Comparison of ENCODE assay signal across 10 cellular contexts in genomic region chr11:67117176-67117575, GRCh38. TPM values are rescaled to one million over a fixed set of nuclear protein-coding genes. Genes with fewer than 3 reads are reported as not detected.
DNase-seq lines count a peak whose midpoint lies in the region; ATAC-seq and TF ChIP-seq lines count a peak whose summit lies in the region.
"Had no signal": no experiment of that assay in that cellular context is flagged by ENCODE, and none has a peak within 500 bp of the region (broad histone marks: within the 10 kb centered on the region; RNA-seq: fewer than 3 reads in every experiment).

No MANE protein-coding gene starts in this region.

- H3K27ac ChIP-seq in body of pancreas (peak overlapping the region in 3 of 4 donors; percentile 48 to 61 (median 55)), vagina (peak overlapping the region; percentile 96)

- H3K4me1 Mint-ChIP-seq in stimulated activated naive CD8-positive, alpha-beta T cell treated with anti-CD3 and anti-CD28 coated beads, Interleukin-15, Interleukin-2, amounts not matched to agents 100 ng/mL and 50 ng/mL, for 24 hours (ENCODE audit: low read depth) = peaks cover 37% of the 10 kb centered on the region
- peaks cover 28 to 36% (median 28%) of the 10 kb centered on the region in 3 donors for H3K4me1 Mint-ChIP-seq in naive B cell

- TF ChIP-seq CTCF in body of pancreas (IDR thresholded peaks at IDR 0.05) (no peak), vagina (IDR thresholded peaks at IDR 0.05) (no peak)

- H3K9me3 ChIP-seq in body of pancreas (no peaks in the 10 kb centered on the region), vagina (no peaks in the 10 kb centered on the region)

- H3K9me3 Mint-ChIP-seq in stimulated activated naive CD8-positive, alpha-beta T cell treated with anti-CD3 and anti-CD28 coated beads, Interleukin-15, Interleukin-2, amounts not matched to agents 100 ng/mL and 50 ng/mL, for 24 hours = no peaks in the 10 kb centered on the region
- no peaks in the 10 kb centered on the region for H3K9me3 Mint-ChIP-seq in naive B cell

- no peak for DNase-seq in stimulated activated naive CD8-positive, alpha-beta T cell treated with anti-CD3 and anti-CD28 coated beads, Interleukin-15, Interleukin-2, amounts not matched to agents 100 U/mL and 50 U/mL, for 24 hours
- no peak for DNase-seq in body of pancreas
- DNase-seq in naive B cell = no peak
- DNase-seq in vagina (ENCODE audit: extremely low spot score in 2 of 2) = no peak
- no peak for DNase-seq in NCI-H1436 treated with DMSO at 0.1 percent for 48 hours (lab: John Stamatoyannopoulos, UW)
- DNase-seq: NCI-H2171 had no signal

- H3K36me3 ChIP-seq in body of pancreas (replicated peaks in 1 of 2; ENCODE audit: insufficient read depth in 1 of 2, low read depth in 2 of 2) (no peaks in the 10 kb centered on the region), vagina (no peaks in the 10 kb centered on the region)

- intact Hi-C loops in body of pancreas (cut with DNase I) = no loop called here
- intact Hi-C loops in vagina (cut with DNase I) = no loop called here

- no peaks in the 10 kb centered on the region for H3K27me3 Mint-ChIP-seq in stimulated activated naive CD8-positive, alpha-beta T cell treated with anti-CD3 and anti-CD28 coated beads, Interleukin-15, Interleukin-2, amounts not matched to agents 100 ng/mL and 50 ng/mL, for 24 hours
- H3K27me3 Mint-ChIP-seq in naive B cell = no peaks in the 10 kb centered on the region

- H3K4me3 ChIP-seq in body of pancreas (no peak overlapping the region), vagina (peak overlapping the region in 1 of 2 donors; percentile 86)

- no peaks in the 10 kb centered on the region for H3K27me3 ChIP-seq in body of pancreas
- H3K27me3 ChIP-seq in vagina = no peaks in the 10 kb centered on the region

- WGBS in body of pancreas, 2 donors = 86 to 88% methylated on average over 7 of the region's 7 CpGs

- H3K4me1 ChIP-seq in body of pancreas = peaks cover 18% of the 10 kb centered on the region
- H3K4me1 ChIP-seq in vagina = peaks cover 11% of the 10 kb centered on the region

- peak overlapping the region; percentile 73 for H3K4me3 Mint-ChIP-seq in stimulated activated naive CD8-positive, alpha-beta T cell treated with anti-CD3 and anti-CD28 coated beads, Interleukin-15, Interleukin-2, amounts not matched to agents 100 ng/mL and 50 ng/mL, for 24 hours
- peak overlapping the region; percentile 70 to 98 (median 89) for H3K4me3 Mint-ChIP-seq in naive B cell

- peaks cover 19% of the 10 kb centered on the region for H3K36me3 Mint-ChIP-seq in stimulated activated naive CD8-positive, alpha-beta T cell treated with anti-CD3 and anti-CD28 coated beads, Interleukin-15, Interleukin-2, amounts not matched to agents 100 ng/mL and 50 ng/mL, for 24 hours (ENCODE audit: low read depth)
- H3K36me3 Mint-ChIP-seq in naive B cell = no peaks in the 10 kb centered on the region

- no peak for ATAC-seq in stimulated activated naive CD8-positive, alpha-beta T cell treated with anti-CD3 and anti-CD28 coated beads, Interleukin-15, Interleukin-2, amounts not matched to agents 100 U/mL and 50 U/mL, for 24 hours
- ATAC-seq in body of pancreas (no peak), naive B cell (ENCODE audit: low read depth in 2 of 2) (no peak), HG03460 (IDR thresholded peaks at IDR 0.05; ENCODE audit: unreplicated experiment) (no peak), GM19351 (IDR thresholded peaks at IDR 0.05; ENCODE audit: unreplicated experiment) (no peak)
- ATAC-seq: HCT116 had no signal

- TF ChIP-seq POLR2A in body of pancreas (IDR thresholded peaks at IDR 0.05) (no peak), vagina (IDR thresholded peaks at IDR 0.05) (no peak)

- H3K27ac Mint-ChIP-seq in stimulated activated naive CD8-positive, alpha-beta T cell treated with anti-CD3 and anti-CD28 coated beads, Interleukin-15, Interleukin-2, amounts not matched to agents 100 ng/mL and 50 ng/mL, for 24 hours = peak overlapping the region; percentile 66
- H3K27ac Mint-ChIP-seq in naive B cell = peak overlapping the region in 4 of 6 donors; percentile 68 to 94 (median 79)

RNA-seq across cellular contexts. Expression of gene KDM2A, which starts 1.9 kb away (rescaled TPM):
- total RNA-seq in body of pancreas (10 to 100 TPM; 26.5 to 29.0 TPM), vagina (51.8 TPM)
- 10 to 100 TPM in 5 of 6 donors, 1 to 10 TPM in 1; 3.6 to 26.3 (median 14.9) TPM for polyA plus RNA-seq in naive B cell (ENCODE audit: low read depth in 6 of 6)
